Comparison of ENCODE assay signal across 8 cellular contexts in the genomic region with DNA sequence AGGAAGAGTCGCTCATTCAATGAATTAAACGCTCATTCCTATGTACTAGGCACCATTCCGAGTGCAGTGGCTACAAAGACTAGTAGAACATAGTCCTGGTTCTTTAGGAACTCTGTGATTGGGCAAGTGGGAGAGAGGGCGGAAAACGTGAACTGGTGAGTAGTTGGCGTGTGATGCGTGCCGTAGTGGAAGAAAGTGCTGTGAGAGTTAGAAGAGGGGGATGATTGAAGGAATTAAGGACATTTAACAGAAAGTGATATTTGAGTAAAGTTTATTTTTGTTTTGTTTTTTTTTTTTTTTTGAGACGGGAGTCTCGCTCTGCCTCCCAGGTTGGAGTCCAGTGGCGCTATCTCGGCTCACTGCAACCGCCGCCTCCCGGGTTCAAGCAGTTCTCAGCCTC. TPM values are rescaled to one million over a fixed set of nuclear protein-coding genes. Genes with fewer than 3 reads are reported as not detected.
DNase-seq lines count a peak whose midpoint lies in the region; ATAC-seq and TF ChIP-seq lines count a peak whose summit lies in the region.

No MANE protein-coding gene starts in this region.

- no TSS peak for BruUV-seq in Calu3 (replicated peaks; lab: Mats Ljungman, UMichigan)

- H4K20me1 ChIP-seq in Karpas-422 (ENCODE audit: insufficient read depth, low read depth, low read length): 0 out of 2 replicates have a peak, but pooled peaks cover 3% of the 10 kb centered on the region

- H3K9me2 ChIP-seq in Karpas-422 (replicated peaks; ENCODE audit: insufficient read depth, low read length): no peaks in the 10 kb centered on the region

- H3K79me2 ChIP-seq in Karpas-422 (ENCODE audit: low read length): peaks cover 41% of the 10 kb centered on the region

- no peak overlapping the region for H2AFZ ChIP-seq in Karpas-422 (ENCODE audit: low read length)

- H3K27me3 ChIP-seq in Karpas-422 (ENCODE audit: low read length) (no peaks in the 10 kb centered on the region), psoas muscle (ENCODE audit: insufficient read depth in 3 of 3, low read length in 2 of 3) (no peaks in the 10 kb centered on the region)

- H3K4me3 ChIP-seq in Karpas-422 (ENCODE audit: low read length) (peak overlapping the region; percentile 98), fibroblast of the aortic adventitia (ENCODE audit: low read depth, low read length) (peak overlapping the region; percentile 98), psoas muscle (peak overlapping the region; percentile 81)

- intact Hi-C loops in Calu3 (cut with micrococcal nuclease; ENCODE audit: unreplicated experiment) (no loop called here), psoas muscle (cut with DNase I) (no loop called here)

- WGBS in psoas muscle, 3 donors: 23 to 25% (median 24%) methylated on average over 15 of the region's 15 CpGs

- ATAC-seq in psoas muscle (peak in 1 of 4 donors; percentile 54), GM21381 (IDR thresholded peaks at IDR 0.05; ENCODE audit: unreplicated experiment) (no peak)

- peak overlapping the region; percentile 87 for H3K4me2 ChIP-seq in Karpas-422 (ENCODE audit: low read depth, low read length, poor library complexity, severe bottlenecking)

- DNase-seq in Calu3 (peak; percentile 36), Karpas-422 (no peak), activated T-cell treated with anti-CD3 and anti-CD28 coated beads for 48 hours (ENCODE audit: low read depth) (peak; percentile 31), fibroblast of the aortic adventitia (ENCODE audit: low read depth) (peak; percentile 43), psoas muscle (no peak), NCI-H2171 treated with DMSO at 0.1 percent for 48 hours (lab: John Stamatoyannopoulos, UW) (no peak), SKM-1 treated with dmso at 0.1 percent for 144 hours (lab: John Stamatoyannopoulos, UW; ENCODE audit: unreplicated experiment) (no peak)

- H3K4me3 Mint-ChIP-seq in Calu3 (ENCODE audit: low read depth, unreplicated experiment): peak overlapping the region; percentile 77

- no peaks in the 10 kb centered on the region for H3K9me3 Mint-ChIP-seq in Calu3 (ENCODE audit: low read depth, unreplicated experiment)

- peaks cover 24% of the 10 kb centered on the region for H3K4me1 ChIP-seq in Karpas-422 (ENCODE audit: low read length)
- H3K4me1 ChIP-seq in psoas muscle: peaks cover 16% of the 10 kb centered on the region

- peak overlapping the region; percentile 95 for H3K9ac ChIP-seq in Karpas-422 (ENCODE audit: low read length)

- H3K36me3 ChIP-seq in Karpas-422 (ENCODE audit: insufficient read depth, low read length) (no peaks in the 10 kb centered on the region), psoas muscle (ENCODE audit: insufficient read depth in 1 of 2, low read depth in 1 of 2) (peaks cover 0 to 4% of the 10 kb centered on the region in 2 donors)

- TF ChIP-seq CTCF in Calu3 (IDR thresholded peaks at IDR 0.05; ENCODE audit: unreplicated experiment) (no peak), fibroblast of the aortic adventitia (IDR thresholded peaks at IDR 0.05; ENCODE audit: insufficient read depth, low read length) (no peak), psoas muscle (IDR thresholded peaks at IDR 0.05) (no peak)

- H3K36me3 Mint-ChIP-seq in Calu3 (ENCODE audit: insufficient read depth, unreplicated experiment): peaks cover 30% of the 10 kb centered on the region

- H3K27ac ChIP-seq in Karpas-422 (ENCODE audit: low read length) (no peak overlapping the region), psoas muscle (peak overlapping the region; percentile 80)

- CTCF ChIA-PET in Calu3 (lab: Charles Lee): interaction anchor here (1.8 kb wide), 1 partner anchor 10 kb away, joined by 5 read pairs; the partner anchor contains the start of gene PEX12

- H3K9me3 ChIP-seq in Karpas-422 (ENCODE audit: low read length): no peaks in the 10 kb centered on the region
- H3K9me3 ChIP-seq in psoas muscle: no peaks in the 10 kb centered on the region

- H3K27me3 Mint-ChIP-seq in Calu3 (ENCODE audit: unreplicated experiment): no peaks in the 10 kb centered on the region

- H3K27ac Mint-ChIP-seq in Calu3 (ENCODE audit: unreplicated experiment): peak overlapping the region; percentile 70

- peaks cover 19% of the 10 kb centered on the region for H3K4me1 Mint-ChIP-seq in Calu3 (ENCODE audit: low read depth, unreplicated experiment)

RNA-seq across cellular contexts. Expression of gene SLFN14, which starts 7.9 kb away (rescaled TPM):
- total RNA-seq in Calu3 (2022) (not detected in 2 replicates), fibroblast of the aortic adventitia (ENCODE audit: low replicate concordance) (not detected in 2 replicates), psoas muscle (under 1 TPM in 1 of 4 donors, not detected in 3; 0.12 TPM)
- 0.11 TPM in 1 of 2 replicates, not detected in the other for total RNA-seq in Karpas-422 (2014; rRNA removed; shearing (Covaris generic); ENCODE audit: low replicate concordance)
- under 1 TPM in 1 of 3 donors, not detected in 2; 0.01 TPM for polyA plus RNA-seq in psoas muscle

RNA-seq across cellular contexts. Expression of gene PEX12, which starts 9.8 kb away (rescaled TPM):
- total RNA-seq in Calu3 (2022) (3.4 and 4.1 TPM in 2 replicates), fibroblast of the aortic adventitia (ENCODE audit: low replicate concordance) (6.1 and 8.8 TPM in 2 replicates), psoas muscle (10 to 100 TPM in 1 of 4 donors, 1 to 10 TPM in 3; 4.1 to 11.7 (median 6.6) TPM)
- total RNA-seq in Karpas-422 (2014; rRNA removed; shearing (Covaris generic); ENCODE audit: low replicate concordance): 5.0 and 5.4 TPM in 2 replicates
- polyA plus RNA-seq in psoas muscle: 10 to 100 TPM in 1 of 3 donors, 1 to 10 TPM in 2; 3.1 to 11.5 (median 3.6) TPM

RNA-seq across cellular contexts. Expression of gene AP2B1, which starts 18.6 kb away (rescaled TPM):
- 309 and 320 TPM in 2 replicates for total RNA-seq in Calu3 (2022)
- total RNA-seq in Karpas-422 (2014; rRNA removed; shearing (Covaris generic); ENCODE audit: low replicate concordance): 53.4 and 82.7 TPM in 2 replicates
- 101 and 118 TPM in 2 replicates for total RNA-seq in fibroblast of the aortic adventitia (ENCODE audit: low replicate concordance)
- total RNA-seq in psoas muscle: 10 to 100 TPM; 63.2 to 92.4 (median 84.7) TPM
- polyA plus RNA-seq in psoas muscle: 10 to 100 TPM; 20.0 to 44.7 (median 37.5) TPM

RNA-seq across cellular contexts. Expression of gene SLFN12L, which starts 31.1 kb away (rescaled TPM):
- 0.14 and 0.51 TPM in 2 replicates for total RNA-seq in Calu3 (2022)
- total RNA-seq in Karpas-422 (2014; rRNA removed; shearing (Covaris generic); ENCODE audit: low replicate concordance): not detected in 2 replicates
- 0.18 TPM in 1 of 2 replicates, not detected in the other for total RNA-seq in fibroblast of the aortic adventitia (ENCODE audit: low replicate concordance)
- under 1 TPM in 3 of 4 donors, not detected in 1; 0.17 to 0.30 (median 0.26) TPM for total RNA-seq in psoas muscle
- under 1 TPM; 0.03 to 0.10 (median 0.09) TPM for polyA plus RNA-seq in psoas muscle

Comparison
In these comparisons a context has a peak if more than half of its experiments do, and no peak if none do; other contexts are left out.
1. DNase-seq: peak in Calu3 (single experiment), activated T-cell treated with anti-CD3 and anti-CD28 coated beads for 48 hours (single experiment) and fibroblast of the aortic adventitia (single experiment); none in Karpas-422 (single experiment), psoas muscle (0 of 2), NCI-H2171 treated with DMSO at 0.1 percent for 48 hours (single experiment) and SKM-1 treated with dmso at 0.1 percent for 144 hours (single experiment).
2. Peak in every context shown above with its lines, with median percentiles within 50 percentile points of each other: H3K4me3 ChIP-seq.